Comparison of ENCODE assay signal across 8 cellular contexts in genomic region chr7:26153823-26154783, GRCh38. TPM values are rescaled to one million over a fixed set of nuclear protein-coding genes. Genes with fewer than 3 reads are reported as not detected.
DNase-seq lines count a peak whose midpoint lies in the region; ATAC-seq and TF ChIP-seq lines count a peak whose summit lies in the region.

No MANE protein-coding gene starts in this region.

- H4K5ac ChIP-seq in IMR-90 (ENCODE audit: low read depth, low read length): peak overlapping the region; percentile 53

- no peaks in the 10 kb centered on the region for H4K20me1 ChIP-seq in IMR-90 (ENCODE audit: insufficient read depth, low read length)

- TF ChIP-seq CTCF in IMR-90 (conservative IDR thresholded peaks at IDR 0.05; ENCODE audit: low read depth, low read length) (no peak), ascending aorta (IDR thresholded peaks at IDR 0.05) (no peak)

- peak overlapping the region; percentile 96 for H2BK5ac ChIP-seq in IMR-90 (ENCODE audit: low read depth, low read length, poor library complexity, severe bottlenecking)

- H2AK5ac ChIP-seq in IMR-90 (ENCODE audit: low read depth, low read length): peak overlapping the region; percentile 78

- H3K18ac ChIP-seq in IMR-90 (ENCODE audit: low read depth, low read length): peak overlapping the region; percentile 35; the same call in 1 of the 2 replicates

- H3K4me3 Mint-ChIP-seq in activated naive CD4-positive, alpha-beta T cell treated with anti-CD3 and anti-CD28 coated beads, Interleukin-2, amount 10 ng/mL, durations not matched to agents 7 days and 5 days: peak overlapping the region; percentile 96

- TF ChIP-seq RAD21 in IMR-90 (IDR thresholded peaks at IDR 0.05; ENCODE audit: low read length): no peak

- H2AFZ ChIP-seq in IMR-90 (replicated peaks; ENCODE audit: low read length, poor library complexity): peak overlapping the region; percentile 84

- peak overlapping the region; percentile 86 for H3K27ac Mint-ChIP-seq in activated naive CD4-positive, alpha-beta T cell treated with anti-CD3 and anti-CD28 coated beads, Interleukin-2, amount 10 ng/mL, durations not matched to agents 7 days and 5 days

- POLR2A ChIA-PET in IMR-90 (lab: Charles Lee; ENCODE audit: unreplicated experiment): no interaction called here

- peak overlapping the region; percentile 94 for H3K14ac ChIP-seq in IMR-90 (replicated peaks; ENCODE audit: low read depth, low read length)

- peaks cover 48% of the 10 kb centered on the region for H3K9me1 ChIP-seq in IMR-90 (ENCODE audit: insufficient read depth, low read length)

- intact Hi-C loops in IMR-90 (cut with micrococcal nuclease) (no loop called here), left colon (cut with DNase I, micrococcal nuclease) (no loop called here), ascending aorta (cut with DNase I) (no loop called here)

- H3K36me3 ChIP-seq in IMR-90 (ENCODE audit: control insufficient read depth, insufficient read depth, low read length) (no peaks in the 10 kb centered on the region), ascending aorta (no peaks in the 10 kb centered on the region)

- in situ Hi-C loops in IMR-90 (cut with MboI; ENCODE audit: low sequenced_read_pairs): no loop called here

- H3K27me3 Mint-ChIP-seq in activated naive CD4-positive, alpha-beta T cell treated with anti-CD3 and anti-CD28 coated beads, Interleukin-2, amount 10 ng/mL, durations not matched to agents 7 days and 5 days: peaks cover 10% of the 10 kb centered on the region

- H3K36me3 Mint-ChIP-seq in activated naive CD4-positive, alpha-beta T cell treated with anti-CD3 and anti-CD28 coated beads, Interleukin-2, amount 10 ng/mL, durations not matched to agents 7 days and 5 days: peaks cover 14% of the 10 kb centered on the region

- H3K27me3 ChIP-seq in IMR-90 (ENCODE audit: control insufficient read depth, insufficient read depth, low read length): no peaks in the 10 kb centered on the region
- no peaks in the 10 kb centered on the region for H3K27me3 ChIP-seq in ascending aorta

- WGBS in IMR-90 (ENCODE audit: extremely low coverage in 2 of 2, insufficient read length in 1 of 2), 2 experiments: 30% methylated on average over 2 of the region's 15 CpGs; no CpG with 5 or more reads in 1 of the 2 experiments

- no TSS peak for BruUV-seq in IMR-90 (replicated peaks; lab: Mats Ljungman, UMichigan)

- H4K91ac ChIP-seq in IMR-90 (ENCODE audit: insufficient read depth, low read depth, low read length): peak overlapping the region; percentile 55; the same call in 1 of the 2 replicates

- H3K9me3 Mint-ChIP-seq in activated naive CD4-positive, alpha-beta T cell treated with anti-CD3 and anti-CD28 coated beads, Interleukin-2, amount 10 ng/mL, durations not matched to agents 7 days and 5 days: no peaks in the 10 kb centered on the region

- H3K4me1 Mint-ChIP-seq in activated naive CD4-positive, alpha-beta T cell treated with anti-CD3 and anti-CD28 coated beads, Interleukin-2, amount 10 ng/mL, durations not matched to agents 7 days and 5 days: peaks cover 78% of the 10 kb centered on the region

- no peak overlapping the region for H3K27ac ChIP-seq in IMR-90 (ENCODE audit: insufficient read depth, low read length)
- no peak overlapping the region for H3K27ac ChIP-seq in ascending aorta

- H3K56ac ChIP-seq in IMR-90 (ENCODE audit: extremely low read depth, insufficient read depth, low read length): no peak overlapping the region

- peak overlapping the region; percentile 51 for H2BK20ac ChIP-seq in IMR-90 (ENCODE audit: low read depth, low read length)

- CTCF ChIA-PET in IMR-90 (lab: Yijun Ruan, JAX): no interaction called here
- CTCF ChIA-PET in activated naive CD4-positive, alpha-beta T cell treated with anti-CD3 and anti-CD28 coated beads, Interleukin-2, amount 10 ng/mL, durations not matched to agents 7 days and 5 days (lab: Charles Lee): interaction anchor here (0.9 to 1.9 kb wide), 4 partner anchors 34 to 71 kb away, joined by 3 to 4 read pairs (median 4); no protein-coding TSS in a partner anchor

- peak overlapping the region; percentile 84 for H2AK9ac ChIP-seq in IMR-90 (replicated peaks; ENCODE audit: low read depth, low read length, poor library complexity)

- H3K4me1 ChIP-seq in IMR-90 (ENCODE audit: control insufficient read depth, insufficient read depth, low read length) (peaks cover 30% of the 10 kb centered on the region), ascending aorta (peaks cover 0 to 3% of the 10 kb centered on the region in 2 donors)

- peaks cover 8 to 61% of the 10 kb centered on the region in 2 experiments for H3K79me1 ChIP-seq in IMR-90 (ENCODE audit: low read depth in 1 of 2, low read length in 2 of 2)

- ATAC-seq in IMR-90 (ENCODE audit: low read depth): no peak
- ATAC-seq in left colon: peak; percentile 53
- no peak for ATAC-seq in HG03460 (IDR thresholded peaks at IDR 0.05; ENCODE audit: unreplicated experiment)
- ATAC-seq in GM19452 (IDR thresholded peaks at IDR 0.05; ENCODE audit: unreplicated experiment): no peak

- peak overlapping the region in 1 of 2 experiments; percentile 81; a peak in 3 of 4 replicates for H4K8ac ChIP-seq in IMR-90 (ENCODE audit: low read depth in 2 of 2, low read length in 2 of 2)

- no peak for TF ChIP-seq POLR2A in IMR-90 (IDR thresholded peaks at IDR 0.05; ENCODE audit: low read depth, low read length)

- DNase-seq in CD1c-positive myeloid dendritic cell (ENCODE audit: extremely low spot score) (peak; percentile 82), IMR-90 (peak; percentile 68), left colon (peak; percentile 76 to 77), DMS53 (lab: John Stamatoyannopoulos, UW) (no peak), ascending aorta (ENCODE audit: low spot score in 2 of 2) (no peak)
- peak; percentile 39 for DNase-seq in activated naive CD4-positive, alpha-beta T cell treated with anti-CD3 and anti-CD28 coated beads, Interleukin-2, amount 10 ng/mL, durations not matched to agents 7 days and 5 days

- H3K4ac ChIP-seq in IMR-90 (ENCODE audit: low read depth, low read length): peak overlapping the region; percentile 62

- peak overlapping the region; percentile 97 for H2BK120ac ChIP-seq in IMR-90 (ENCODE audit: low read depth, low read length)

- peak overlapping the region; percentile 94; the same call in 1 of the 2 replicates for H3K4me3 ChIP-seq in IMR-90 (ENCODE audit: insufficient read depth, low read depth, low read length)
- peak overlapping the region in 1 of 2 donors; percentile 72 for H3K4me3 ChIP-seq in ascending aorta

- H3K9ac ChIP-seq in IMR-90 (ENCODE audit: low read depth, low read length): peak overlapping the region; percentile 16; the same call in 1 of the 2 replicates

- peak overlapping the region; percentile 74; the same call in 2 of the 3 replicates for H2BK15ac ChIP-seq in IMR-90 (ENCODE audit: low read depth, low read length)

- dilution Hi-C loops in IMR-90 (cut with HindIII; ENCODE audit: low sequenced_read_pairs, unreplicated experiment): no loop called here

- H3K23ac ChIP-seq in IMR-90 (ENCODE audit: low read depth, low read length): peak overlapping the region; percentile 99

- H3K9me3 ChIP-seq in IMR-90 (ENCODE audit: control insufficient read depth, insufficient read depth, low read length) (no peaks in the 10 kb centered on the region), ascending aorta (no peaks in the 10 kb centered on the region)

- peak overlapping the region; percentile 88 for H3K4me2 ChIP-seq in IMR-90 (ENCODE audit: low read depth, low read length)

TF ChIP-seq in IMR-90, 13 proteins besides CTCF, POLR2A, EP300 and RAD21:
- TF ChIP-seq FOS (IDR thresholded peaks at IDR 0.05; ENCODE audit: low read depth, low read length): no peak
- TF ChIP-seq MAFK (IDR thresholded peaks at IDR 0.05; ENCODE audit: low read depth, low read length): peak; percentile 19; the same call in 1 of the 2 replicates
- no peak for TF ChIP-seq SMC3 (IDR thresholded peaks at IDR 0.05; ENCODE audit: low read depth, low read length)
- no peak for TF ChIP-seq BHLHE40 (IDR thresholded peaks at IDR 0.05; ENCODE audit: low read depth, low read length)
- peak; percentile 79 for TF ChIP-seq MAZ (IDR thresholded peaks at IDR 0.05; ENCODE audit: borderline replicate concordance, low read depth, low read length)

RNA-seq across cellular contexts. Expression of gene NFE2L3, which starts 2.1 kb away (rescaled TPM):
- total RNA-seq in IMR-90 (2012; rRNA removed): 37.8 and 43.2 TPM in 2 replicates
- polyA plus RNA-seq in IMR-90 (2012; rRNA removed): 22.8 and 28.0 TPM in 2 replicates
- polyA plus RNA-seq in IMR-90 (2012; cell fraction: cytosol; rRNA removed): 9.0 and 13.0 TPM in 2 replicates
- 5.1 and 19.4 TPM in 2 replicates for polyA plus RNA-seq in IMR-90 (2012; cell fraction: nucleus; rRNA removed; ENCODE audit: low replicate concordance)
- total RNA-seq in left colon: 10 to 100 TPM in 1 of 2 donors, 1 to 10 TPM in 1; 8.8 to 13.4 TPM
- 10.0 TPM for total RNA-seq in ascending aorta

RNA-seq across cellular contexts. Expression of gene HNRNPA2B1, which starts 46.4 kb away (rescaled TPM):
- 49.3 and 118 TPM in 2 replicates for total RNA-seq in IMR-90 (2012; rRNA removed)
- polyA plus RNA-seq in IMR-90 (2012; rRNA removed): 417 and 515 TPM in 2 replicates
- polyA plus RNA-seq in IMR-90 (2012; cell fraction: cytosol; rRNA removed): 51.3 and 57.4 TPM in 2 replicates
- 46.0 and 266 TPM in 2 replicates for polyA plus RNA-seq in IMR-90 (2012; cell fraction: nucleus; rRNA removed; ENCODE audit: low replicate concordance)
- 100 to 1,000 TPM; 295 to 453 TPM for total RNA-seq in left colon
- total RNA-seq in ascending aorta: 57.0 TPM

RNA-seq across cellular contexts. Expression of gene CBX3, which starts 47.4 kb away (rescaled TPM):
- total RNA-seq in IMR-90 (2012; rRNA removed): 38.2 and 85.0 TPM in 2 replicates
- 65.6 and 76.5 TPM in 2 replicates for polyA plus RNA-seq in IMR-90 (2012; rRNA removed)
- polyA plus RNA-seq in IMR-90 (2012; cell fraction: cytosol; rRNA removed): 7.2 and 7.8 TPM in 2 replicates
- 41.4 and 59.8 TPM in 2 replicates for polyA plus RNA-seq in IMR-90 (2012; cell fraction: nucleus; rRNA removed; ENCODE audit: low replicate concordance)
- total RNA-seq in left colon: 10 to 100 TPM; 73.3 to 81.3 TPM
- 32.1 TPM for total RNA-seq in ascending aorta

Comparison
In these comparisons a context has a peak if more than half of its experiments do, and no peak if none do; other contexts are left out.
1. DNase-seq: peak in CD1c-positive myeloid dendritic cell (single experiment), IMR-90 (single experiment), activated naive CD4-positive, alpha-beta T cell treated with anti-CD3 and anti-CD28 coated beads, Interleukin-2, amount 10 ng/mL, durations not matched to agents 7 days and 5 days (single experiment) and left colon (2 of 2); none in DMS53 (single experiment) and ascending aorta (0 of 2).